In genomic region chr4:41889328-41889727, GRCh38 we compare ENCODE assay signal across 22 cellular contexts. TPM values are rescaled to one million over a fixed set of nuclear protein-coding genes. Genes with fewer than 3 reads are reported as not detected.
DNase-seq lines count a peak whose midpoint lies in the region; ATAC-seq, FAIRE-seq and TF ChIP-seq lines count a peak whose summit lies in the region.
"Had no signal": no experiment of that assay in that cellular context is flagged by ENCODE, and none has a peak within 500 bp of the region (broad histone marks: within the 10 kb centered on the region; RNA-seq: fewer than 3 reads in every experiment).

No MANE protein-coding gene starts in this region.

- H3K36me3 Mint-ChIP-seq in MCF 10A (ENCODE audit: insufficient read depth, unreplicated experiment) (no peaks in the 10 kb centered on the region), natural killer cell (no peaks in the 10 kb centered on the region)
- H3K36me3 Mint-ChIP-seq: CD4-positive, CD25-positive, alpha-beta regulatory T cell; CD8-positive, alpha-beta memory T cell had no signal

- DNase-seq in MCF 10A (ENCODE audit: unreplicated experiment) (peak; percentile 65), mammary epithelial cell (no peak), PC-3 (peak; percentile 48), K562 (ENCODE audit: extremely low read depth in 1 of 4, low spot score in 3 of 4) (no peak), natural killer cell (no peak), NCI-H1694 treated with DMSO at 0.1 percent for 48 hours (lab: John Stamatoyannopoulos, UW) (no peak), head of caudate nucleus (no peak)
- DNase-seq: ACHN; BE2C; C1 segment of cervical spinal cord; CD4-positive, CD25-positive, alpha-beta regulatory T cell; CD8-positive, alpha-beta memory T cell; COR-L47; DMS 273 treated with DMSO at 0.1 percent for 48 hours; DMS53; DND-41; EL; IMR-90 had no signal

- no peak overlapping the region for H3K4me3 ChIP-seq in mammary epithelial cell (replicated peaks in 1 of 3; ENCODE audit: insufficient read depth in 1 of 3, low read depth in 2 of 3, low read length in 3 of 3)
- H3K4me3 ChIP-seq in PC-3 (ENCODE audit: low read length) = no peak overlapping the region
- H3K4me3 ChIP-seq in K562 = no peak overlapping the region
- H3K4me3 ChIP-seq: GM12878, HAP-1 had no signal

- H2AFZ ChIP-seq in mammary epithelial cell (ENCODE audit: low read depth, low read length) (no peak overlapping the region), PC-3 (ENCODE audit: low read length) (no peak overlapping the region), K562 (ENCODE audit: low read depth, low read length) (no peak overlapping the region)

- H3K27me3 ChIP-seq in mammary epithelial cell (ENCODE audit: insufficient read depth, low read length) = peaks cover 7% of the 10 kb centered on the region
- H3K27me3 ChIP-seq in PC-3 (ENCODE audit: low read length) = no peaks in the 10 kb centered on the region
- H3K27me3 ChIP-seq in K562 (ENCODE audit: control insufficient read depth in 2 of 2, insufficient read depth in 2 of 2, low read length in 2 of 2) = peaks cover 6 to 8% of the 10 kb centered on the region in 2 experiments; a peak in 3 of 5 replicates
- H3K27me3 ChIP-seq: BE2C had no signal

- dilution Hi-C loops in mammary epithelial cell (cut with HindIII; ENCODE audit: low sequenced_read_pairs) = loop anchor here (5.0 kb wide), 1 partner anchor 72 kb away; no protein-coding TSS in a partner anchor

- in situ Hi-C loops in mammary epithelial cell (cut with MboI; ENCODE audit: low sequenced_read_pairs in 2 of 2) = loop anchor here (5.0 to 25.0 kb wide), 3 partner anchors 197 to 605 kb away; no protein-coding TSS in a partner anchor
- in situ Hi-C loops in K562 (cut with MboI) = loop anchor here (5.0 to 10.0 kb wide), 2 partner anchors 197 to 605 kb away; no protein-coding TSS in a partner anchor

- no peak for TF ChIP-seq RAD21 in K562 (CRISPR knock-in tag; conservative IDR thresholded peaks at IDR 0.05 in 1 of 2, IDR thresholded peaks at IDR 0.05 in 1 of 2)

- no peaks in the 10 kb centered on the region for H3K4me1 ChIP-seq in mammary epithelial cell (ENCODE audit: insufficient read depth, low read length)
- peaks cover 15% of the 10 kb centered on the region for H3K4me1 ChIP-seq in PC-3 (ENCODE audit: insufficient read depth, low read length)
- no peaks in the 10 kb centered on the region for H3K4me1 ChIP-seq in K562 (replicated peaks in 1 of 2; ENCODE audit: control insufficient read depth in 2 of 2, insufficient read depth in 2 of 2, low read length in 2 of 2)

- no peak for FAIRE-seq in K562 (lab: Jason Lieb, UNC)
- FAIRE-seq: A204.1, GM12878 had no signal

- TF ChIP-seq EP300 in K562 (IDR thresholded peaks at IDR 0.05; ENCODE audit: low read length) = no peak

- H3K4me3 Mint-ChIP-seq in MCF 10A (ENCODE audit: unreplicated experiment) (no peak overlapping the region), natural killer cell (no peak overlapping the region)
- H3K4me3 Mint-ChIP-seq: CD4-positive, CD25-positive, alpha-beta regulatory T cell; CD8-positive, alpha-beta memory T cell had no signal

- H3K36me3 ChIP-seq in mammary epithelial cell (ENCODE audit: insufficient read depth, low read length) (no peaks in the 10 kb centered on the region), PC-3 (ENCODE audit: low read depth, low read length) (no peaks in the 10 kb centered on the region), K562 (ENCODE audit: control insufficient read depth, insufficient read depth, low read length) (no peaks in the 10 kb centered on the region)
- H3K36me3 ChIP-seq: BE2C, HAP-1 had no signal

- CTCF ChIA-PET in MCF 10A (lab: Yijun Ruan, JAX) (interaction anchor here (0.7 to 8.7 kb wide), 12 partner anchors 12 to 630 kb away, joined by 3 to 193 read pairs (median 3); no protein-coding TSS in a partner anchor), mammary epithelial cell (lab: Charles Lee; ENCODE audit: low non-redundant PET) (no interaction called here), PC-3 (lab: Charles Lee) (no interaction called here), K562 (lab: Yijun Ruan, JAX; ENCODE audit: low intra/inter-chr PET ratio) (no interaction called here)

- H3K9me3 Mint-ChIP-seq in MCF 10A (ENCODE audit: unreplicated experiment) (no peaks in the 10 kb centered on the region), natural killer cell (no peaks in the 10 kb centered on the region)
- H3K9me3 Mint-ChIP-seq: CD4-positive, CD25-positive, alpha-beta regulatory T cell; CD8-positive, alpha-beta memory T cell had no signal

- H3K79me2 ChIP-seq in mammary epithelial cell (ENCODE audit: insufficient read depth, low read length) = no peaks in the 10 kb centered on the region
- H3K79me2 ChIP-seq in PC-3 (ENCODE audit: low read length) = no peaks in the 10 kb centered on the region
- H3K79me2 ChIP-seq in K562 (ENCODE audit: control insufficient read depth, insufficient read depth, low read length) = no peaks in the 10 kb centered on the region

- H3K27me3 Mint-ChIP-seq in MCF 10A (ENCODE audit: insufficient read depth, unreplicated experiment) (no peaks in the 10 kb centered on the region), natural killer cell (ENCODE audit: low read depth in 2 of 2) (peaks cover 26 to 48% of the 10 kb centered on the region in 2 donors)

- H3K9ac ChIP-seq in mammary epithelial cell (ENCODE audit: insufficient read depth, low read length) = no peak overlapping the region
- no peak overlapping the region for H3K9ac ChIP-seq in PC-3 (ENCODE audit: low read length)
- no peak overlapping the region for H3K9ac ChIP-seq in K562 (ENCODE audit: insufficient read depth in 1 of 2, low read depth in 2 of 2, low read length in 2 of 2)

- H3F3A ChIP-seq in PC-3 (ENCODE audit: low read length, unreplicated experiment) = no peaks in the 10 kb centered on the region

- WGBS in mammary epithelial cell (ENCODE audit: low coverage, missing lambda C conversion rate) = 50% methylated on average over 1 of the region's 1 CpG
- WGBS in K562 (ENCODE audit: insufficient coverage, low coverage, missing lambda C conversion rate) = 0% methylated on average over 1 of the region's 1 CpG

- H3K27ac Mint-ChIP-seq in MCF 10A (ENCODE audit: low read depth, unreplicated experiment) (no peak overlapping the region), natural killer cell (no peak overlapping the region)

- no peak for TF ChIP-seq CTCF in MCF 10A (IDR thresholded peaks at IDR 0.05; ENCODE audit: unreplicated experiment)
- TF ChIP-seq CTCF in mammary epithelial cell (conservative IDR thresholded peaks at IDR 0.05 in 1 of 2, IDR thresholded peaks at IDR 0.05 in 1 of 2; ENCODE audit: extremely low read depth in 1 of 2, insufficient read depth in 1 of 2, low read depth in 1 of 2, low read length in 2 of 2) = no peak
- TF ChIP-seq CTCF in PC-3 (conservative IDR thresholded peaks at IDR 0.05; ENCODE audit: low read depth, low read length) = no peak
- TF ChIP-seq CTCF in K562 (IDR thresholded peaks at IDR 0.05 in 2 of 3, conservative IDR thresholded peaks at IDR 0.05 in 1 of 3; ENCODE audit: insufficient read depth in 2 of 3, low read depth in 1 of 3, low read length in 3 of 3) = no peak
- no peak for TF ChIP-seq CTCF in natural killer cell (IDR thresholded peaks at IDR 0.05)

- H4K20me1 ChIP-seq in mammary epithelial cell (ENCODE audit: insufficient read depth, low read length) = no peaks in the 10 kb centered on the region
- H4K20me1 ChIP-seq in PC-3 (ENCODE audit: low read length) = no peaks in the 10 kb centered on the region
- no peaks in the 10 kb centered on the region for H4K20me1 ChIP-seq in K562 (replicated peaks; ENCODE audit: control insufficient read depth, insufficient read depth, low read length)

- intact Hi-C loops in MCF 10A (cut with micrococcal nuclease) (loop anchor here (5.0 to 10.0 kb wide), 2 partner anchors 625 to 632 kb away; partner anchors contain the start of gene UCHL1), mammary epithelial cell (cut with micrococcal nuclease) (loop anchor here (10.0 kb wide), 1 partner anchor 635 kb away; no protein-coding TSS in a partner anchor), PC-3 (cut with micrococcal nuclease) (loop anchor here (10.0 kb wide), 1 partner anchor 605 kb away; no protein-coding TSS in a partner anchor), K562 (cut with micrococcal nuclease) (loop anchor here (5.0 kb wide), 1 partner anchor 97 kb away; no protein-coding TSS in a partner anchor), natural killer cell (cut with micrococcal nuclease) (no loop called here), head of caudate nucleus (cut with DNase I) (loop anchor here (5.0 kb wide), 1 partner anchor 607 kb away; no protein-coding TSS in a partner anchor)

- H3K4me2 ChIP-seq in mammary epithelial cell (ENCODE audit: insufficient read depth, low read depth, low read length) (no peak overlapping the region), PC-3 (ENCODE audit: low read length) (peak overlapping the region; percentile 31; the same call in 1 of the 2 replicates), K562 (ENCODE audit: insufficient read depth, low read length) (no peak overlapping the region)

- no peaks in the 10 kb centered on the region for H3K9me2 ChIP-seq in PC-3 (replicated peaks; ENCODE audit: low read length)

- H3K9me1 ChIP-seq in K562 (ENCODE audit: control insufficient read depth, insufficient read depth, low read length) = no peaks in the 10 kb centered on the region

- no peak overlapping the region for H3K27ac ChIP-seq in mammary epithelial cell (ENCODE audit: insufficient read depth, low read depth, low read length)
- H3K27ac ChIP-seq in PC-3 (ENCODE audit: low read length) = no peak overlapping the region
- no peak overlapping the region for H3K27ac ChIP-seq in K562 (ENCODE audit: extremely low read depth, low read depth, low read length)
- H3K27ac ChIP-seq: HL-60 had no signal

- H3K9me3 ChIP-seq in mammary epithelial cell (replicated peaks; ENCODE audit: insufficient read depth, low read length) (no peaks in the 10 kb centered on the region), PC-3 (ENCODE audit: low read length) (no peaks in the 10 kb centered on the region), K562 (replicated peaks; ENCODE audit: control insufficient read depth, insufficient read depth, low read depth, low read length) (no peaks in the 10 kb centered on the region)
- H3K9me3 ChIP-seq: BE2C, HAP-1 had no signal

- H3K4me1 Mint-ChIP-seq in MCF 10A (ENCODE audit: insufficient read depth, unreplicated experiment) (peaks cover 20% of the 10 kb centered on the region), natural killer cell (no peaks in the 10 kb centered on the region)
- H3K4me1 Mint-ChIP-seq: CD4-positive, CD25-positive, alpha-beta regulatory T cell; CD8-positive, alpha-beta memory T cell had no signal

- no TSS peak for BruUV-seq in MCF 10A (replicated peaks; lab: Mats Ljungman, UMichigan)
- no TSS peak for BruUV-seq in mammary epithelial cell (replicated peaks; lab: Mats Ljungman, UMichigan)
- BruUV-seq in PC-3 (replicated peaks; lab: Mats Ljungman, UMichigan) = no TSS peak
- BruUV-seq in K562 (replicated peaks; lab: Mats Ljungman, UMichigan) = no TSS peak

- no peak for TF ChIP-seq POLR2A in K562 (conservative IDR thresholded peaks at IDR 0.05)

- POLR2A ChIA-PET in MCF 10A (lab: Yijun Ruan, JAX) (interaction anchor here (0.6 to 7.6 kb wide), 9 partner anchors 42 to 873 kb away, joined by 3 to 74 read pairs (median 7); partner anchors contain the start of genes SLC30A9 and TMEM33), PC-3 (lab: Charles Lee; ENCODE audit: unreplicated experiment) (no interaction called here), K562 (lab: Yijun Ruan, JAX) (no interaction called here)

- ATAC-seq in PC-3 = peak; percentile 57
- 0 out of 3 replicates have a peak, but pooled peaks have one; percentile 57 for ATAC-seq in K562
- ATAC-seq in natural killer cell = no peak
- ATAC-seq: GM12878 had no signal

RNA-seq across cellular contexts. Expression of gene TMEM33, which starts 45.9 kb away (rescaled TPM):
- total RNA-seq in MCF 10A (2022) (101 and 117 TPM in 2 replicates), mammary epithelial cell (100 to 1,000 TPM in 1 of 2 donors, 10 to 100 TPM in 1; 86.2 to 101 TPM), PC-3 (2014; rRNA removed) (70.3 and 97.4 TPM in 2 replicates), K562 (2014; rRNA removed) (45.0 and 46.3 TPM in 2 replicates), K562 (2014; rRNA removed; fragmentation: Illumina TruSeq; extraction: Trizol) (68.5 and 69.4 TPM in 2 replicates), K562 (2015; rRNA removed; fragmentation: Illumina TruSeq; extraction: Trizol) (61.4 and 67.9 TPM in 2 replicates), K562 (2021) (83.5 and 85.9 TPM in 2 replicates), natural killer cell (10 to 100 TPM; 30.3 to 37.4 (median 33.5) TPM)
- polyA plus RNA-seq in mammary epithelial cell (65.2 TPM), K562 (2011; rRNA removed) (75.3 and 81.6 TPM in 2 replicates), K562 (2014; fragmentation: Illumina TruSeq; extraction: Trizol) (65.8 and 73.2 TPM in 2 replicates), K562 (2014; fragmentation: Nextera tagmentation; extraction: Ambion mirVana) (10 to 100 TPM; 16.8 to 35.7 TPM), K562 (2014; rRNA removed) (34.0 and 53.7 TPM in 2 replicates)
- 347 TPM for polyA minus RNA-seq in mammary epithelial cell
- total RNA-seq in K562 (2011; cell fraction: chromatin; rRNA removed; ENCODE audit: low replicate concordance) = 109 and 116 TPM in 2 replicates
- 96.6 and 110 TPM in 2 replicates for total RNA-seq in K562 (2011; cell fraction: nucleolus; rRNA removed)
- total RNA-seq in K562 (2011; cell fraction: nucleoplasm; rRNA removed) = 114 and 117 TPM in 2 replicates
- polyA plus RNA-seq in K562 (2011; cell fraction: cytosol; rRNA removed) = 69.4 and 88.9 TPM in 2 replicates
- polyA plus RNA-seq in K562 (2011; cell fraction: nucleus; rRNA removed) = 22.5 and 25.7 TPM in 2 replicates
- polyA plus RNA-seq in K562 (2012) = 33.8 and 37.7 TPM in 2 replicates
- polyA minus RNA-seq in K562 (2011; rRNA and poly(A)+ RNA removed) = 163 and 164 TPM in 2 replicates
- polyA minus RNA-seq in K562 (2011; cell fraction: cytosol; rRNA and poly(A)+ RNA removed) = 71.4 and 118 TPM in 2 replicates
- polyA minus RNA-seq in K562 (2011; cell fraction: nucleus; rRNA and poly(A)+ RNA removed) = 15.2 and 27.7 TPM in 2 replicates

Comparison
In these comparisons a context has a peak if more than half of its experiments do, and no peak if none do; other contexts are left out.
1. DNase-seq: peak in MCF 10A (single experiment) and PC-3 (single experiment); none in mammary epithelial cell (single experiment), K562 (0 of 4), natural killer cell (single experiment), NCI-H1694 treated with DMSO at 0.1 percent for 48 hours (single experiment) and head of caudate nucleus (0 of 42).
2. ATAC-seq: peak in PC-3 (single experiment) and K562 (single experiment); none in natural killer cell (0 of 3).